ENCODE assay signal across 11 cellular contexts in genomic region chr19:10662384-10663251, GRCh38. TPM values are rescaled to one million over a fixed set of nuclear protein-coding genes. Genes with fewer than 3 reads are reported as not detected.
DNase-seq lines count a peak whose midpoint lies in the region; ATAC-seq and TF ChIP-seq lines count a peak whose summit lies in the region.
"Had no signal": no experiment of that assay in that cellular context is flagged by ENCODE, and none has a peak within 500 bp of the region (broad histone marks: within the 10 kb centered on the region; RNA-seq: fewer than 3 reads in every experiment).

No MANE protein-coding gene starts in this region.

- no peak overlapping the region for H3K27ac ChIP-seq in CD4-positive, alpha-beta T cell (ENCODE audit: low read depth, low read length)

- in situ Hi-C loops in KBM-7 (cut with MboI; ENCODE audit: low pct_unique_long_range_greater_than_20kb, low sequenced_read_pairs): no loop called here

- POLR2A ChIA-PET in CD4-positive, alpha-beta T cell (lab: Charles Lee): interaction anchor here (0.8 to 1.6 kb wide), 3 partner anchors 17 to 59 kb away, joined by 3 read pairs; partner anchors contain the start of gene QTRT1

- CTCF ChIA-PET in CD4-positive, alpha-beta T cell (lab: Charles Lee): interaction anchor here (1.0 kb wide), 1 partner anchor 18 kb away, joined by 5 read pairs; no protein-coding TSS in a partner anchor

- intact Hi-C loops in CD4-positive, alpha-beta T cell (cut with DNase I, micrococcal nuclease): no loop called here

- no peaks in the 10 kb centered on the region for H3K27me3 Mint-ChIP-seq in CD4-positive, alpha-beta T cell
- no peaks in the 10 kb centered on the region for H3K27me3 Mint-ChIP-seq in nephron progenitor cell (ENCODE audit: low read depth, poor library complexity)

- peak overlapping the region; percentile 74 for H3K27ac Mint-ChIP-seq in CD4-positive, alpha-beta T cell
- H3K27ac Mint-ChIP-seq in nephron progenitor cell: peak overlapping the region; percentile 96

- no peak for ATAC-seq in CD4-positive, alpha-beta T cell (ENCODE audit: poor library complexity)
- ATAC-seq in GM18511 (IDR thresholded peaks at IDR 0.05; ENCODE audit: unreplicated experiment) (no peak), GM21717 (IDR thresholded peaks at IDR 0.05; ENCODE audit: unreplicated experiment) (no peak)

- H3K4me1 Mint-ChIP-seq in CD4-positive, alpha-beta T cell (ENCODE audit: low read depth): peaks cover 52% of the 10 kb centered on the region
- peaks cover 29% of the 10 kb centered on the region for H3K4me1 Mint-ChIP-seq in nephron progenitor cell

- H3K36me3 Mint-ChIP-seq in CD4-positive, alpha-beta T cell (ENCODE audit: low read depth): peaks cover 35% of the 10 kb centered on the region
- H3K36me3 Mint-ChIP-seq in nephron progenitor cell (ENCODE audit: low read depth): peaks cover 51% of the 10 kb centered on the region

- H3K9me3 ChIP-seq in CD4-positive, alpha-beta T cell (ENCODE audit: control insufficient read depth, low read length): no peaks in the 10 kb centered on the region

- H3K9me3 Mint-ChIP-seq in CD4-positive, alpha-beta T cell: no peaks in the 10 kb centered on the region
- H3K9me3 Mint-ChIP-seq in nephron progenitor cell: no peaks in the 10 kb centered on the region

- peak overlapping the region; percentile 43 for H3K4me3 Mint-ChIP-seq in CD4-positive, alpha-beta T cell
- no peak overlapping the region for H3K4me3 Mint-ChIP-seq in nephron progenitor cell

- no peak for TF ChIP-seq CTCF in CD4-positive, alpha-beta T cell (IDR thresholded peaks at IDR 0.05)
- TF ChIP-seq CTCF in nephron progenitor cell (IDR thresholded peaks at IDR 0.05): no peak

- no peaks in the 10 kb centered on the region for H3K27me3 ChIP-seq in CD4-positive, alpha-beta T cell (ENCODE audit: control insufficient read depth, insufficient read depth, low read length)

- DNase-seq in CD4-positive, alpha-beta T cell: no peak
- peak; percentile 36 for DNase-seq in KBM-7
- peak; percentile 64 for DNase-seq in astrocyte of the hippocampus (ENCODE audit: low read depth, low spot score)
- DNase-seq in nephron progenitor cell: no peak
- no peak for DNase-seq in SIG-M5 treated with dmso at 0.1 percent for 504 hours (lab: John Stamatoyannopoulos, UW; ENCODE audit: unreplicated experiment)
- no peak for DNase-seq in GM19238 (ENCODE audit: insufficient read length, low spot score)
- DNase-seq: GF-D8, NCI-H2107, T-helper 9 cell had no signal

RNA-seq across cellular contexts. Expression of gene ILF3, which starts 8.5 kb away (rescaled TPM):
- total RNA-seq in CD4-positive, alpha-beta T cell: 100 to 1,000 TPM; 464 to 491 TPM

RNA-seq across cellular contexts. Expression of gene SLC44A2, which starts 37.3 kb away (rescaled TPM):
- 100 to 1,000 TPM; 151 to 168 TPM for total RNA-seq in CD4-positive, alpha-beta T cell

RNA-seq across cellular contexts. Expression of gene QTRT1, which starts 38.6 kb away (rescaled TPM):
- total RNA-seq in CD4-positive, alpha-beta T cell: 10 to 100 TPM; 48.6 to 53.3 TPM

RNA-seq across cellular contexts. Expression of gene DNM2, which starts 55.3 kb away (rescaled TPM):
- total RNA-seq in CD4-positive, alpha-beta T cell: 100 to 1,000 TPM; 279 to 286 TPM

Comparison
In these comparisons a context has a peak if more than half of its experiments do, and no peak if none do; other contexts are left out.
1. DNase-seq: peak in KBM-7 (single experiment) and astrocyte of the hippocampus (single experiment); none in CD4-positive, alpha-beta T cell (0 of 10), nephron progenitor cell (single experiment), SIG-M5 treated with dmso at 0.1 percent for 504 hours (single experiment) and GM19238 (single experiment).